In genomic region chr12:85782711-85783110, GRCh38 we compare ENCODE assay signal across 23 cellular contexts. TPM values are rescaled to one million over a fixed set of nuclear protein-coding genes. Genes with fewer than 3 reads are reported as not detected.
"Had no signal": no experiment of that assay in that cellular context is flagged by ENCODE, and none has a peak within 500 bp of the region (broad histone marks: within the 10 kb centered on the region; RNA-seq: fewer than 3 reads in every experiment).

No MANE protein-coding gene starts in this region.

- H3K36me3 ChIP-seq: prostate gland, suprapubic skin, upper lobe of left lung had no signal

- H3K4me3 ChIP-seq: body of pancreas, lung, mucosa of descending colon, prostate gland, suprapubic skin, upper lobe of left lung had no signal

- DNase-seq: activated CD4-positive, alpha-beta T cell treated with anti-CD3 and anti-CD28 coated beads, Interleukin-2, amount 50 U/mL, for 4 hours; activated CD4-positive, CD25-positive, alpha-beta regulatory T cell treated with anti-CD3 and anti-CD28 coated beads, Interleukin-2, amount 50 U/mL, for 72 hours; activated CD8-positive, alpha-beta memory T cell treated with anti-CD3 and anti-CD28 coated beads, Interleukin-2, amount 10 ng/mL, durations not matched to agents 7 days and 5 days; activated effector memory CD4-positive, alpha-beta T cell treated with anti-CD3 and anti-CD28 coated beads, Interleukin-2, amount 50 U/mL, for 16 hours; activated T-cell treated with anti-CD3 and anti-CD28 coated beads, Interleukin-2, amount 50 U/mL, for 4 hours; amniotic stem cell; body of pancreas; effector memory CD8-positive, alpha-beta T cell; erythroblast; immature natural killer cell; left colon; mucosa of descending colon; natural killer cell; stimulated activated CD4-positive, alpha-beta T cell treated with anti-CD3 and anti-CD28 coated beads, Interleukin-4, amount 100 ng/mL, for 1 hour; stimulated activated CD8-positive, alpha-beta memory T cell treated with anti-CD3 and anti-CD28 coated beads, Interleukin-4, amount 100 ng/mL, for 48 hours; stimulated activated naive CD8-positive, alpha-beta T cell treated with anti-CD3 and anti-CD28 coated beads, Interleukin-15, Interleukin-2, amounts not matched to agents 100 U/mL and 50 U/mL, for 24 hours; upper lobe of left lung had no signal

- H3K27me3 ChIP-seq: body of pancreas, suprapubic skin, upper lobe of left lung had no signal

- ATAC-seq: activated CD8-positive, alpha-beta memory T cell treated with anti-CD3 and anti-CD28 coated beads, Interleukin-2, amount 10 ng/mL, durations not matched to agents 7 days and 5 days; activated naive CD4-positive, alpha-beta T cell treated with anti-CD3 and anti-CD28 coated beads, Interleukin-2, amount 50 U/mL, for 72 hours; activated T-cell treated with anti-CD3 and anti-CD28 coated beads, Interleukin-2, amount 50 U/mL, for 4 hours; body of pancreas; effector memory CD8-positive, alpha-beta T cell; left colon; mucosa of descending colon; natural killer cell; sciatic nerve; stimulated activated naive CD8-positive, alpha-beta T cell treated with anti-CD3 and anti-CD28 coated beads, Interleukin-15, Interleukin-2, amounts not matched to agents 100 U/mL and 50 U/mL, for 24 hours had no signal

- H3K9me3 ChIP-seq: body of pancreas, mucosa of descending colon, prostate gland, suprapubic skin had no signal

- H3K4me1 ChIP-seq: body of pancreas, prostate gland, suprapubic skin, upper lobe of left lung had no signal

- H3K27ac ChIP-seq: body of pancreas, prostate gland, suprapubic skin, upper lobe of left lung had no signal

RNA-seq across cellular contexts. Expression of gene RASSF9, which starts 53.5 kb away (rescaled TPM):
- total RNA-seq: activated CD8-positive, alpha-beta memory T cell treated with anti-CD3 and anti-CD28 coated beads, Interleukin-2, amount 10 ng/mL, durations not matched to agents 7 days and 5 days; activated naive CD4-positive, alpha-beta T cell treated with anti-CD3 and anti-CD28 coated beads, Interleukin-2, amount 50 U/mL, for 72 hours; activated T-cell treated with anti-CD3 and anti-CD28 coated beads, Interleukin-2, amount 50 U/mL, for 4 hours; natural killer cell; T-helper 2 cell treated with Interferon-gamma antibody and Interleukin-4, amounts not matched to agents 100 ng/mL and 5 ng/mL, for 36 hours had no signal
- polyA plus RNA-seq: immature natural killer cell had no signal
